In genomic region chr12:84607170-84607569, GRCh38 we compare ENCODE assay signal across 7 cellular contexts.
"Had no signal": no experiment of that assay in that cellular context is flagged by ENCODE, and none has a peak within 500 bp of the region (broad histone marks: within the 10 kb centered on the region; RNA-seq: fewer than 3 reads in every experiment).

No MANE protein-coding gene starts in this region.

- H2AFZ ChIP-seq: GM23248 had no signal

- DNase-seq: GM23248, GOT3, H7, KG1 had no signal

- H3K4me3 ChIP-seq: GM23248, HAP-1, K562 had no signal

- H3K27ac ChIP-seq: GM23248 had no signal

- FAIRE-seq: HTR-8/SVneo, K562 had no signal

- H3K9ac ChIP-seq: GM23248 had no signal

- H3K9me3 ChIP-seq: HAP-1 had no signal

- ATAC-seq: K562 had no signal
